Comparison of ENCODE assay signal across 12 cellular contexts in genomic region chr17:57953219-57953618, GRCh38. TPM values are rescaled to one million over a fixed set of nuclear protein-coding genes. Genes with fewer than 3 reads are reported as not detected.
DNase-seq lines count a peak whose midpoint lies in the region; ATAC-seq and TF ChIP-seq lines count a peak whose summit lies in the region.
"Had no signal": no experiment of that assay in that cellular context is flagged by ENCODE, and none has a peak within 500 bp of the region (broad histone marks: within the 10 kb centered on the region; RNA-seq: fewer than 3 reads in every experiment).

No MANE protein-coding gene starts in this region.

- ATAC-seq in left lobe of liver = peak; percentile 64
- no peak for ATAC-seq in esophagus mucosa
- ATAC-seq: left colon had no signal

- H3K27me3 ChIP-seq in CD8-positive, alpha-beta memory T cell (ENCODE audit: insufficient read depth, low read length, poor library complexity, severe bottlenecking) = peaks cover 10% of the 10 kb centered on the region
- H3K27me3 ChIP-seq in WERI-Rb-1 (ENCODE audit: insufficient read depth, low read depth, severe bottlenecking) (no peaks in the 10 kb centered on the region), sigmoid colon (no peaks in the 10 kb centered on the region)

- TF ChIP-seq EP300 in sigmoid colon (IDR thresholded peaks at IDR 0.05) = no peak

- no peak overlapping the region for H3K27ac ChIP-seq in CD8-positive, alpha-beta memory T cell (ENCODE audit: low read depth, low read length)
- H3K27ac ChIP-seq in WERI-Rb-1 (peak overlapping the region; percentile 74), sigmoid colon (peak overlapping the region; percentile 97 to 100 (median 99))

- TF ChIP-seq CTCF in WERI-Rb-1 (IDR thresholded peaks at IDR 0.05; ENCODE audit: low read depth, low read length) (no peak), sigmoid colon (IDR thresholded peaks at IDR 0.05) (no peak), GM10266 (IDR thresholded peaks at IDR 0.05; ENCODE audit: control insufficient read depth, insufficient read depth, low read depth, missing control alignments) (no peak)

- peak overlapping the region in 5 of 7 donors; percentile 1 to 71 (median 65) for H3K4me3 Mint-ChIP-seq in CD8-positive, alpha-beta memory T cell

- intact Hi-C loops in sigmoid colon (cut with DNase I) = loop anchor here (5.0 kb wide), 1 partner anchor 41 kb away; no protein-coding TSS in a partner anchor

- H3K27me3 Mint-ChIP-seq in CD8-positive, alpha-beta memory T cell = peaks cover 12 to 20% of the 10 kb centered on the region in 2 donors

- POLR2A ChIA-PET in CD8-positive, alpha-beta memory T cell (lab: Charles Lee) = interaction anchor here (0.6 kb wide), 1 partner anchor 13 kb away, joined by 4 read pairs; no protein-coding TSS in a partner anchor

- H3K4me1 Mint-ChIP-seq in CD8-positive, alpha-beta memory T cell = peaks cover 24 to 48% (median 28%) of the 10 kb centered on the region in 3 donors

- H3K9me3 Mint-ChIP-seq in CD8-positive, alpha-beta memory T cell = no peaks in the 10 kb centered on the region

- H3K4me3 ChIP-seq in CD8-positive, alpha-beta memory T cell (ENCODE audit: low read length) = no peak overlapping the region
- no peak overlapping the region for H3K4me3 ChIP-seq in WERI-Rb-1 (ENCODE audit: low read depth, low read length)
- peak overlapping the region in 1 of 4 donors; percentile 96 for H3K4me3 ChIP-seq in sigmoid colon

- TF ChIP-seq POLR2A in sigmoid colon (IDR thresholded peaks at IDR 0.05) = no peak

- WGBS in sigmoid colon, 2 donors = 94 to 96% methylated on average over 1 of the region's 1 CpG

- no peaks in the 10 kb centered on the region for H3K36me3 ChIP-seq in CD8-positive, alpha-beta memory T cell (ENCODE audit: insufficient read depth, low read length)
- H3K36me3 ChIP-seq in WERI-Rb-1 (no peaks in the 10 kb centered on the region), sigmoid colon (no peaks in the 10 kb centered on the region)

- no peak for DNase-seq in CD8-positive, alpha-beta memory T cell
- DNase-seq in WERI-Rb-1 = no peak
- DNase-seq in left lobe of liver (ENCODE audit: low spot score) = peak; percentile 69
- peak; percentile 65 for DNase-seq in sigmoid colon
- no peak for DNase-seq in GM10266 (ENCODE audit: extremely low spot score)
- no peak for DNase-seq in NCI-H345 (lab: John Stamatoyannopoulos, UW)
- no peak for DNase-seq in LoVo (ENCODE audit: low spot score)
- DNase-seq: amygdala, left colon, NCI-H774, T-helper 2 cell had no signal

- H3K36me3 Mint-ChIP-seq in CD8-positive, alpha-beta memory T cell = no peaks in the 10 kb centered on the region

- peaks cover 21% of the 10 kb centered on the region for H3K4me1 ChIP-seq in CD8-positive, alpha-beta memory T cell (ENCODE audit: insufficient read depth, low read length)
- H3K4me1 ChIP-seq in sigmoid colon = peaks cover 0 to 75% (median 71%) of the 10 kb centered on the region in 4 donors

- CTCF ChIA-PET in CD8-positive, alpha-beta memory T cell (lab: Charles Lee) = interaction anchor here (3.9 kb wide), 1 partner anchor 47 kb away, joined by 19 read pairs; no protein-coding TSS in a partner anchor

- H3K9me3 ChIP-seq in CD8-positive, alpha-beta memory T cell (ENCODE audit: low read length) = no peaks in the 10 kb centered on the region
- H3K9me3 ChIP-seq in WERI-Rb-1 (ENCODE audit: severe bottlenecking) (no peaks in the 10 kb centered on the region), sigmoid colon (no peaks in the 10 kb centered on the region)

- H3K27ac Mint-ChIP-seq in CD8-positive, alpha-beta memory T cell = no peak overlapping the region

RNA-seq across cellular contexts. Expression of gene CUEDC1, which starts 2.0 kb away (rescaled TPM):
- total RNA-seq in CD8-positive, alpha-beta memory T cell = under 1 TPM; 0.33 to 0.73 TPM
- not detected for polyA plus RNA-seq in CD8-positive, alpha-beta memory T cell
- total RNA-seq in left lobe of liver (8.1 TPM), sigmoid colon (10 to 100 TPM; 29.5 to 64.0 (median 33.7) TPM), esophagus mucosa (23.8 TPM)
- polyA plus RNA-seq in sigmoid colon = 10 to 100 TPM in 2 of 3 donors, 1 to 10 TPM in 1; 3.0 to 20.0 (median 11.4) TPM

RNA-seq across cellular contexts. Expression of gene VEZF1, which starts 34.8 kb away (rescaled TPM):
- total RNA-seq in CD8-positive, alpha-beta memory T cell = 10 to 100 TPM; 29.1 to 29.5 TPM
- polyA plus RNA-seq in CD8-positive, alpha-beta memory T cell = 50.8 TPM
- total RNA-seq in left lobe of liver (12.5 TPM), sigmoid colon (100 to 1,000 TPM in 3 of 4 donors, 10 to 100 TPM in 1; 99.8 to 120 (median 105) TPM), esophagus mucosa (22.2 TPM)
- 10 to 100 TPM; 17.8 to 24.8 (median 21.0) TPM for polyA plus RNA-seq in sigmoid colon

RNA-seq across cellular contexts. Expression of gene SRSF1, which starts 53.8 kb away (rescaled TPM):
- total RNA-seq in CD8-positive, alpha-beta memory T cell = 100 to 1,000 TPM; 469 to 492 TPM
- polyA plus RNA-seq in CD8-positive, alpha-beta memory T cell = 50.6 TPM
- total RNA-seq in left lobe of liver = 81.6 TPM
- 100 to 1,000 TPM; 138 to 214 (median 151) TPM for total RNA-seq in sigmoid colon
- 100 to 1,000 TPM in 1 of 3 donors, 10 to 100 TPM in 2; 90.6 to 125 (median 93.7) TPM for polyA plus RNA-seq in sigmoid colon
- total RNA-seq in esophagus mucosa = 129 TPM

Comparison
In these comparisons a context has a peak if more than half of its experiments do, and no peak if none do; other contexts are left out.
1. DNase-seq: peak in left lobe of liver (single experiment) and sigmoid colon (single experiment); none in CD8-positive, alpha-beta memory T cell (0 of 5), WERI-Rb-1 (single experiment), GM10266 (single experiment), NCI-H345 (single experiment) and LoVo (single experiment).